Comparison of ENCODE assay signal across 7 cellular contexts in the genomic region with DNA sequence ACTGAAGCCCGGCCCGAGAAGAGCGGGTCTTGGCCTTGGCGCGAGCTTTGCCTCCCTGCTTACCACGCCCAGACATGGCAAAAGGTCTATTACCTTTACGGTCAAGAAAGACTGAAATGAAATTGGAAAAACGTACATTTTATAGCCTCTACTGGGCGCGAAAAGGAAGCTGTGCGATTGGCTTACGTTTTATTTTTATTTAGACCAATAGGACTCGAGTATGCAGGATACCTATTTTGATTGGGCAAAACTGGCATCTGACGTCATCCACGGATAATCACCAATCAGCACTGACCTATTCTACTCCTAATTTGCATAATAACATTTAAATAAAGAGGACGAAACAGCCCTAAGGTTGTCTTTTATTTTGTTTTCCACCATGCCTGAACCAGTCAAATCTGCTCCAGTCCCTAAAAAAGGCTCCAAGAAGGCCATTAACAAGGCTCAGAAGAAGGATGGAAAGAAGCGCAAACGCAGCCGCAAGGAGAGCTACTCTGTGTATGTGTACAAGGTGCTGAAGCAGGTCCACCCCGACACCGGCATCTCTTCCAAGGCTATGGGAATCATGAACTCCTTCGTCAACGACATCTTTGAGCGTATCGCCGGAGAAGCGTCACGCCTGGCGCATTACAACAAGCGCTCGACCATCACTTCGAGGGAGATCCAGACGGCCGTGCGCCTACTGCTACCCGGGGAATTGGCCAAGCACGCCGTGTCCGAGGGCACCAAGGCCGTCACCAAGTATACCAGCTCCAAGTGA.
DNase-seq lines count a peak whose midpoint lies in the region; ATAC-seq and TF ChIP-seq lines count a peak whose summit lies in the region.

No MANE protein-coding gene starts in this region.

- H3K4me3 Mint-ChIP-seq in activated CD4-positive, alpha-beta T cell treated with anti-CD3 and anti-CD28 coated beads for 36 hours: peak overlapping the region; percentile 75

- CTCF ChIA-PET in activated CD4-positive, alpha-beta T cell treated with anti-CD3 and anti-CD28 coated beads for 36 hours (lab: Charles Lee): interaction anchor here (0.5 to 1.2 kb wide), 2 partner anchors 20 to 53 kb away, joined by 3 read pairs; a partner anchor contains a TSS

- H3K36me3 ChIP-seq in lower lobe of right lung: no peaks in the 10 kb centered on the region

- POLR2A ChIA-PET in activated CD4-positive, alpha-beta T cell treated with anti-CD3 and anti-CD28 coated beads for 36 hours (lab: Charles Lee): interaction anchor here (0.6 to 10.5 kb wide), 16 partner anchors 8 to 1616 kb away, joined by 3 to 202 read pairs (median 5); a partner anchor contains a TSS

- peak overlapping the region; percentile 100 for H3K27ac Mint-ChIP-seq in activated CD4-positive, alpha-beta T cell treated with anti-CD3 and anti-CD28 coated beads for 36 hours

- intact Hi-C loops in activated CD4-positive, alpha-beta T cell treated with anti-CD3 and anti-CD28 coated beads for 36 hours (cut with DNase I, micrococcal nuclease): loop anchor here (1.0 to 5.0 kb wide), 11 partner anchors 8 to 1783 kb away; a partner anchor contains a TSS
- intact Hi-C loops in lower lobe of right lung (cut with DNase I): no loop called here

- H3K27me3 Mint-ChIP-seq in activated CD4-positive, alpha-beta T cell treated with anti-CD3 and anti-CD28 coated beads for 36 hours: no peaks in the 10 kb centered on the region

- H3K4me3 ChIP-seq in lower lobe of right lung: peak overlapping the region; percentile 43

- ATAC-seq in GM18505 (IDR thresholded peaks at IDR 0.05; ENCODE audit: unreplicated experiment) (peak; percentile 51), HG02938 (IDR thresholded peaks at IDR 0.05; ENCODE audit: unreplicated experiment) (peak; percentile 50), lower lobe of right lung (peak; percentile 86 to 89)
- ATAC-seq in activated CD4-positive, alpha-beta T cell treated with anti-CD3 and anti-CD28 coated beads for 36 hours: peak; percentile 68

- H3K4me1 ChIP-seq in lower lobe of right lung: peaks cover 12% of the 10 kb centered on the region

- H3K4me1 Mint-ChIP-seq in activated CD4-positive, alpha-beta T cell treated with anti-CD3 and anti-CD28 coated beads for 36 hours: peaks cover 41% of the 10 kb centered on the region

- no peaks in the 10 kb centered on the region for H3K9me3 ChIP-seq in lower lobe of right lung

- H3K27ac ChIP-seq in lower lobe of right lung: peak overlapping the region; percentile 40

- TF ChIP-seq CTCF in lower lobe of right lung (IDR thresholded peaks at IDR 0.05): no peak

- TF ChIP-seq POLR2A in GM18505 (IDR thresholded peaks at IDR 0.05; ENCODE audit: borderline replicate concordance, extremely low read depth, insufficient read depth, insufficient read length): peak; percentile 81

- peaks cover 8% of the 10 kb centered on the region for H3K36me3 Mint-ChIP-seq in activated CD4-positive, alpha-beta T cell treated with anti-CD3 and anti-CD28 coated beads for 36 hours (ENCODE audit: low read depth)

- no peaks in the 10 kb centered on the region for H3K9me3 Mint-ChIP-seq in activated CD4-positive, alpha-beta T cell treated with anti-CD3 and anti-CD28 coated beads for 36 hours (ENCODE audit: low read depth)

- H3K27me3 ChIP-seq in lower lobe of right lung (ENCODE audit: low read depth): peaks cover 32% of the 10 kb centered on the region

- DNase-seq in NCI-H2227 treated with DMSO at 0.1 percent for 48 hours (lab: John Stamatoyannopoulos, UW) (peak; percentile 96), ecto neural progenitor cell (ENCODE audit: low spot score) (peak; percentile 82), lower lobe of right lung (no peak)
- peak; percentile 85 for DNase-seq in activated CD4-positive, alpha-beta T cell treated with anti-CD3 and anti-CD28 coated beads for 36 hours
- peak; percentile 51 to 89 (median 80) for DNase-seq in stimulated activated naive CD4-positive, alpha-beta T cell (lab: John Stamatoyannopoulos, UW)
